ENCODE assay signal across 7 cellular contexts in the genomic region with DNA sequence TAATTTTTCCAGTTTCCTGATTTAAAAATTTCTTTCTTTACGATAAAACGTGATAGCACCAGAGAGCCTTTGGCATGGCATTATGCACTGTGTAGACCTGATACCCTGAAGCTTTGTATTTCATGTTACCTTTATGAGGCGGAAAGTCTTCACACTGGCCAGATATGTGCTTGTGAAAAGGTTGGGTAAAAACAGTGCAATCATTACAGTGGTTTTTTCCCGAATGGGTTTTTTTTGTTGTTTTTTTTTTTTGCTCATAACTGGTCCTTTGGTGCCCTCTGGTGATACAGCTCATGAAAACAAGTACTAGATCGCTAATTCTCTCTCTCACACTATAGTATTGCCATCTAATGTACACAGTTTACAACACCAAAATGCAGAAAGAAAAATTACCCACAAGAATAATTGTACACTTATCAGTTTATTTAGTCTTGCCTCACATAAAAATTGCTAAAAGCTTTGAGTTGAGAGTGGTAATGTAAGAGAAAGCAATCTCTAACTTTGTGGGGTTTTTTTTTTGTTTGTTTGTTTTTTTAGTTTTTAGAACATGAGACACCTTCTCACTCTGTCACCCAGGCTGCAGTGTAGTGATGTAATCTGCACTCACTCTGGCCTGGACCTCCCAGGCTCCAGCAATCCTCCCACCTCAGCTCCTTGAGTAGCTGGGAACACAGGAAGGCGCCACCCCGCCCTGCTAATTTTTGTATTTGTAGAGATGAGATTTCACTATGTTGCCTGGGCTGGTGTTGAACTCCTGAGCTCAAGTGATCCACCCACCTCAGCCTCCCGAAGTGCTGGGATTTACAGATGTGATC. TPM values are rescaled to one million over a fixed set of nuclear protein-coding genes. Genes with fewer than 3 reads are reported as not detected.
DNase-seq lines count a peak whose midpoint lies in the region; ATAC-seq and FAIRE-seq lines count a peak whose summit lies in the region.

No MANE protein-coding gene starts in this region.

- intact Hi-C loops in right cardiac atrium (cut with DNase I) = loop anchor here (5.0 to 10.0 kb wide), 6 partner anchors 189 to 386 kb away; no protein-coding TSS in a partner anchor

- DNase-seq in ELR (ENCODE audit: low read depth) = peak; percentile 68
- peak; percentile 42 for DNase-seq in M059J (ENCODE audit: low read depth)
- DNase-seq in adipocyte (ENCODE audit: low read depth) = peak; percentile 83
- no peak for DNase-seq in right cardiac atrium
- DNase-seq in small intestine = peak; percentile 34
- no peak for DNase-seq in NCI-H1436 treated with DMSO at 0.1 percent for 48 hours (lab: John Stamatoyannopoulos, UW)

- H3K4me1 ChIP-seq in adipocyte (ENCODE audit: control insufficient read depth, insufficient read depth, low read length) (peaks cover 18% of the 10 kb centered on the region), right cardiac atrium (ENCODE audit: control insufficient read depth, insufficient read depth, low read length) (no peaks in the 10 kb centered on the region), small intestine (ENCODE audit: control insufficient read depth in 2 of 2, insufficient read depth in 1 of 2, low read depth in 1 of 2, low read length in 1 of 2) (no peaks in the 10 kb centered on the region)

- 39% methylated on average over 8 of the region's 8 CpGs for WGBS in right cardiac atrium
- 47 to 52% (median 47%) methylated on average over 8 of the region's 8 CpGs for WGBS in small intestine, 3 donors

- ATAC-seq in GM21390 (IDR thresholded peaks at IDR 0.05; ENCODE audit: unreplicated experiment) (peak; percentile 61), right cardiac atrium (peak; percentile 38 to 59)

- H3K36me3 ChIP-seq in adipocyte (ENCODE audit: control insufficient read depth, insufficient read depth, low read length, severe bottlenecking) = no peaks in the 10 kb centered on the region
- no peaks in the 10 kb centered on the region for H3K36me3 ChIP-seq in small intestine (ENCODE audit: control insufficient read depth in 2 of 2, insufficient read depth in 2 of 2, low read length in 2 of 2)

- H3K9me3 ChIP-seq in adipocyte (ENCODE audit: control insufficient read depth, low read length) (peaks cover 16% of the 10 kb centered on the region), right cardiac atrium (ENCODE audit: control insufficient read depth, low read length) (no peaks in the 10 kb centered on the region), small intestine (ENCODE audit: control insufficient read depth, low read depth) (no peaks in the 10 kb centered on the region)

- FAIRE-seq in small intestine (lab: Jason Lieb, UNC) = no peak

- peak overlapping the region; percentile 42 for H3K9ac ChIP-seq in adipocyte (ENCODE audit: low read length)

- H3K27me3 ChIP-seq in adipocyte (replicated peaks; ENCODE audit: control insufficient read depth, insufficient read depth, low read length) = no peaks in the 10 kb centered on the region
- no peaks in the 10 kb centered on the region for H3K27me3 ChIP-seq in right cardiac atrium (ENCODE audit: control insufficient read depth, insufficient read depth)
- H3K27me3 ChIP-seq in small intestine (ENCODE audit: control insufficient read depth in 2 of 2, insufficient read depth in 2 of 2, low read length in 2 of 2) = no peaks in the 10 kb centered on the region

- H3K27ac ChIP-seq in right cardiac atrium (ENCODE audit: low read length) (no peak overlapping the region), small intestine (ENCODE audit: low read depth in 1 of 2, low read length in 1 of 2) (no peak overlapping the region)

- H3K4me3 ChIP-seq in adipocyte (ENCODE audit: low read length) (peak overlapping the region; percentile 39), right cardiac atrium (ENCODE audit: low read length) (peak overlapping the region; percentile 21), small intestine (ENCODE audit: low read depth in 1 of 2, low read length in 2 of 2) (no peak overlapping the region)

RNA-seq across cellular contexts. Expression of gene SPCS3, which starts 21.3 kb away (rescaled TPM):
- total RNA-seq in M059J (2014; rRNA removed; shearing (Covaris generic)) = 55.2 and 67.2 TPM in 2 replicates
- 100 to 1,000 TPM in 1 of 4 donors, 10 to 100 TPM in 3; 73.8 to 139 (median 88.2) TPM for total RNA-seq in right cardiac atrium
- polyA plus RNA-seq in right cardiac atrium = 33.7 TPM
- polyA plus RNA-seq in small intestine = 10 to 100 TPM; 11.9 to 41.9 (median 12.5) TPM

Comparison
In these comparisons a context has a peak if more than half of its experiments do, and no peak if none do; other contexts are left out.
1. DNase-seq: peak in ELR (single experiment), M059J (single experiment), adipocyte (single experiment) and small intestine (single experiment); none in right cardiac atrium (0 of 3) and NCI-H1436 treated with DMSO at 0.1 percent for 48 hours (single experiment).
2. H3K4me3 ChIP-seq: peak in adipocyte (single experiment) and right cardiac atrium (single experiment); none in small intestine (0 of 2).